16 cellular contexts compared by ENCODE assay signal in genomic region chr10:72790216-72790990, GRCh38.
"Had no signal": no experiment of that assay in that cellular context is flagged by ENCODE, and none has a peak within 500 bp of the region (broad histone marks: within the 10 kb centered on the region; RNA-seq: fewer than 3 reads in every experiment).

No MANE protein-coding gene starts in this region.

- H3K27me3 ChIP-seq: gastroesophageal sphincter had no signal

- H3K4me3 ChIP-seq: gastroesophageal sphincter, mucosa of descending colon, thoracic aorta had no signal

- DNase-seq: activated CD4-positive, alpha-beta T cell treated with anti-CD3 and anti-CD28 coated beads, Interleukin-2, amount 50 U/mL, for 48 hours; activated CD4-positive, CD25-positive, alpha-beta regulatory T cell treated with anti-CD3 and anti-CD28 coated beads, Interleukin-2, amount 50 U/mL, for 72 hours; activated naive CD4-positive, alpha-beta T cell treated with anti-CD3 and anti-CD28 coated beads, Interleukin-2, amount 10 ng/mL, durations not matched to agents 7 days and 5 days; effector memory CD8-positive, alpha-beta T cell; islet precursor cell; mammary epithelial cell; mucosa of descending colon; naive thymus-derived CD4-positive, alpha-beta T cell; stimulated activated CD4-positive, alpha-beta T cell treated with anti-CD3 and anti-CD28 coated beads, Interleukin-1b, Interleukin-23, amount 100 ng/mL, for 48 hours; T1000 had no signal

- ATAC-seq: effector memory CD8-positive, alpha-beta T cell; gastroesophageal sphincter; left lobe of liver; mucosa of descending colon; naive thymus-derived CD4-positive, alpha-beta T cell had no signal

- H3K9ac ChIP-seq: parathyroid adenoma had no signal

- H3K27ac ChIP-seq: gastroesophageal sphincter, parathyroid adenoma, thoracic aorta had no signal

- H3K36me3 ChIP-seq: gastroesophageal sphincter, thoracic aorta had no signal

- H2AFZ ChIP-seq: parathyroid adenoma had no signal

- H3K79me2 ChIP-seq: parathyroid adenoma had no signal

- FAIRE-seq: astrocyte, bronchial epithelial cell had no signal

- H3K4me1 ChIP-seq: parathyroid adenoma had no signal

- H3K9me3 ChIP-seq: gastroesophageal sphincter, mucosa of descending colon, thoracic aorta had no signal
